Comparison of ENCODE assay signal across 8 cellular contexts in the genomic region with DNA sequence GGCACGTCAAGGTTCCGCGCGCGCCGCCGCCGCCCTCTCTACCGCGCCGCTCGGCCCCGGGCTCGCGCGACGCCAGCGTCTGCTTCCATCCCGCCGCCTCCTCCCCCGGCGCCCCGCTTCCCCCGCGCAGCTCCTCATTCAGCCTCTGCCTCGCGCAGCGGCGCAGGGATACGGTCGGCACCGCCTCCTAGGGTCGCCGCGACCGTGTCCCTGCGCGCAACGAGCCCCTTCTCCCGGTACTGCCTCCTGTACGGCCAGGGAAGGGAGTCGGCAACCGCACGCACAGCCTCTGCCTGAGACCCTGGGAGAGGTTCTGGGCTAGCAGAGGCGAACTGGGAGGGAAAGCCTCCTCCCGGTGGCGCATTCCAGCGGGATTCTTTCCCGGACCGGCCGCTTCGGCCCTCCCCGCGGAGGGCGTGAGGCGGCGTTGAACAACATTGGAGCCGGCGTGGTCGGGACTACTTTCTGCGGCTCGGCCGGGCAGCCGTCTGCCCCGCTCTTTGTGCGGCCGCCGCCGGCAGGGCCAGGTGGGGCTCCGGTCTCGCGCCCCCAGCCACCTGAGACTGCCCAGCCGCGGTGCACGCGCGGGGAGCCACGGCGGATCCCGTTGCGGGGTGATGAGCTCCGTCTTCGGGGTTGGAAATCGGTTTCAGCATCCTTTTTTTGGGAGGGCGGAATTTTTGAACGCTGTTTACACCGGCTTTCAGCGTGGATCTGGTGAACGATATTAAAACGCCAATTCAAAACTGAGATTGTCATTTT. TPM values are rescaled to one million over a fixed set of nuclear protein-coding genes. Genes with fewer than 3 reads are reported as not detected.
DNase-seq lines count a peak whose midpoint lies in the region; ATAC-seq and TF ChIP-seq lines count a peak whose summit lies in the region.

A gene (minus strand): TSS at position 172 of the 762 bp plus-strand sequence. CDS start 309 bp downstream, outside the sequence.

- peaks cover 46 to 56% of the 10 kb centered on the region in 2 donors for H3K27me3 Mint-ChIP-seq in natural killer cell (ENCODE audit: low read depth in 2 of 2)
- H3K27me3 Mint-ChIP-seq in stimulated activated naive B cell treated with anti-CD40 and anti-IgM and Interleukin-4, amounts not matched to agents 10 μg/mL and 1 μg/mL and 100 μg/mL, for 72 hours, result peaks cover 39 to 40% of the 10 kb centered on the region in 2 donors

- H2AFZ ChIP-seq in KMS-11 (ENCODE audit: low read depth), result peak within 1 kb of the TSS; percentile 79

- H3K9ac ChIP-seq in KMS-11, result peak within 1 kb of the TSS; percentile 74

- peak; percentile 68 for ATAC-seq in GM21737 (IDR thresholded peaks at IDR 0.05; ENCODE audit: unreplicated experiment)
- peak; percentile 69 to 85 (median 70) for ATAC-seq in natural killer cell
- ATAC-seq in stimulated activated naive B cell treated with anti-CD40 and anti-IgM and Interleukin-4, amounts not matched to agents 10 μg/mL and 1 μg/mL and 100 μg/mL, for 72 hours (replicated peaks), result peak; percentile 90 to 92

- H3K27ac ChIP-seq in KMS-11, result peak within 1 kb of the TSS; percentile 65

- intact Hi-C loops in natural killer cell (cut with micrococcal nuclease), result no loop called here

- no peaks in the 10 kb centered on the region for H4K20me1 ChIP-seq in KMS-11 (ENCODE audit: insufficient read depth)

- DNase-seq in DMS153 (lab: John Stamatoyannopoulos, UW) (peak; percentile 87), RPMI7951 (ENCODE audit: low read depth) (peak; percentile 92), fibroblast of pulmonary artery (ENCODE audit: low read depth) (peak; percentile 95), natural killer cell (peak; percentile 22)
- DNase-seq in activated T-helper 9 cell treated with anti-CD3 and anti-CD28 coated beads, Interleukin-2, amount 50 U/mL, for 16 hours (ENCODE audit: low read depth), result peak; percentile 67
- DNase-seq in stimulated activated naive B cell treated with anti-CD40 and anti-IgM and Interleukin-4, amounts not matched to agents 10 μg/mL and 1 μg/mL and 100 μg/mL, for 72 hours, result peak; percentile 77

- H3K4me3 ChIP-seq in KMS-11 (IDR thresholded peaks at IDR 0.05; ENCODE audit: insufficient read depth, low read depth, low read length), result no peak within 1 kb of the TSS
- H3K4me3 ChIP-seq in fibroblast of pulmonary artery (replicated peaks; ENCODE audit: low read depth, low read length), result peak within 1 kb of the TSS; percentile 86

- no peaks in the 10 kb centered on the region for H3K36me3 Mint-ChIP-seq in natural killer cell
- no peaks in the 10 kb centered on the region for H3K36me3 Mint-ChIP-seq in stimulated activated naive B cell treated with anti-CD40 and anti-IgM and Interleukin-4, amounts not matched to agents 10 μg/mL and 1 μg/mL and 100 μg/mL, for 72 hours

- H3K27me3 ChIP-seq in KMS-11 (ENCODE audit: insufficient read depth, low read depth), result no peaks in the 10 kb centered on the region

- H3K79me2 ChIP-seq in KMS-11 (ENCODE audit: insufficient read depth, low read depth), result peaks cover 13% of the 10 kb centered on the region; the same call in 1 of the 2 replicates

- H3K4me2 ChIP-seq in KMS-11, result peak within 1 kb of the TSS; percentile 83

- peak within 1 kb of the TSS; percentile 82 for H3K4me3 Mint-ChIP-seq in natural killer cell
- H3K4me3 Mint-ChIP-seq in stimulated activated naive B cell treated with anti-CD40 and anti-IgM and Interleukin-4, amounts not matched to agents 10 μg/mL and 1 μg/mL and 100 μg/mL, for 72 hours, result peak within 1 kb of the TSS; percentile 87 to 97

- H3K9me3 Mint-ChIP-seq in natural killer cell, result no peaks in the 10 kb centered on the region
- H3K9me3 Mint-ChIP-seq in stimulated activated naive B cell treated with anti-CD40 and anti-IgM and Interleukin-4, amounts not matched to agents 10 μg/mL and 1 μg/mL and 100 μg/mL, for 72 hours, result no peaks in the 10 kb centered on the region

- TF ChIP-seq CTCF in KMS-11 (conservative IDR thresholded peaks at IDR 0.05; ENCODE audit: low read depth, low read length) (no peak), fibroblast of pulmonary artery (IDR thresholded peaks at IDR 0.05; ENCODE audit: low read length, missing control alignments) (no peak), natural killer cell (IDR thresholded peaks at IDR 0.05) (no peak)

- peak within 1 kb of the TSS in 1 of 2 donors; percentile 71 for H3K27ac Mint-ChIP-seq in natural killer cell
- peak within 1 kb of the TSS; percentile 89 for H3K27ac Mint-ChIP-seq in stimulated activated naive B cell treated with anti-CD40 and anti-IgM and Interleukin-4, amounts not matched to agents 10 μg/mL and 1 μg/mL and 100 μg/mL, for 72 hours

- H3K36me3 ChIP-seq in KMS-11 (ENCODE audit: insufficient read depth), result no peaks in the 10 kb centered on the region

- H3K4me1 Mint-ChIP-seq in natural killer cell, result peaks cover 11 to 20% of the 10 kb centered on the region in 2 donors
- H3K4me1 Mint-ChIP-seq in stimulated activated naive B cell treated with anti-CD40 and anti-IgM and Interleukin-4, amounts not matched to agents 10 μg/mL and 1 μg/mL and 100 μg/mL, for 72 hours, result peaks cover 17 to 26% of the 10 kb centered on the region in 2 donors

- peaks cover 16% of the 10 kb centered on the region for H3K4me1 ChIP-seq in KMS-11 (ENCODE audit: low read depth, poor library complexity, severe bottlenecking)

RNA-seq across cellular contexts. Expression of the gene that starts here (rescaled TPM):
- 11.4 and 16.3 TPM in 2 replicates for total RNA-seq in RPMI7951 (2014; rRNA removed; shearing (Covaris generic))
- total RNA-seq in natural killer cell, result under 1 TPM in 2 of 3 donors, not detected in 1; 0.05 to 0.33 TPM

Comparison
In these comparisons a context has a peak if more than half of its experiments do, and no peak if none do; other contexts are left out.
1. Peak in DNase-seq and ATAC-seq in natural killer cell; RNA of the gene not detected or under 1 TPM.
2. DNase-seq: peak in every context shown above with its lines; median percentile 95 in fibroblast of pulmonary artery; 92 in RPMI7951; 87 in DMS153; 77 in stimulated activated naive B cell treated with anti-CD40 and anti-IgM and Interleukin-4, amounts not matched to agents 10 μg/mL and 1 μg/mL and 100 μg/mL, for 72 hours; 67 in activated T-helper 9 cell treated with anti-CD3 and anti-CD28 coated beads, Interleukin-2, amount 50 U/mL, for 16 hours; 22 in natural killer cell.